10 cellular contexts compared by ENCODE assay signal in the genomic region with DNA sequence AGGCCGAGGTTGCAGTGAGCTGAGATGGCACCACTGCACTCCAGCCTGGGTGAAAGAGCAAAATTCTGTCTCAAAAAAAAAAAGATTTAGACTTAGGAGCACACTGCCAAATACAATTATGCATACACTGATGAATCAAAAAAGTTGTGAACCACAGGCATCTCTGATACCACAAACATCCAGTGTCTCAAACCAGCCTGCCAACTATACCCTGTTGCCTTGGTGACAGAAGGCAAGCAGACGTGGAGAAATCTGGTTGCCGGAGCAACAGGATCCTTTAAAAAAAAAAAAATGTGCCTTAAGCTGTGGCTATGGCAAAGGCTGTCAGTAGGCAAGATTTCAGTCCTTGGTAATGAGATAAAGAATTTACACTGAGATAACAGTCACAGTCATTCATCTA.
DNase-seq lines count a peak whose midpoint lies in the region; ATAC-seq, FAIRE-seq and TF ChIP-seq lines count a peak whose summit lies in the region.
"Had no signal": no experiment of that assay in that cellular context is flagged by ENCODE, and none has a peak within 500 bp of the region (broad histone marks: within the 10 kb centered on the region; RNA-seq: fewer than 3 reads in every experiment).

No MANE protein-coding gene starts in this region.

- H3K27ac ChIP-seq in gastroesophageal sphincter = peak overlapping the region in 3 of 4 donors; percentile 8 to 44 (median 34)

- H3K4me3 ChIP-seq in gastroesophageal sphincter = no peak overlapping the region

- H3K27ac Mint-ChIP-seq in progenitor cell of endocrine pancreas = no peak overlapping the region
- H3K27ac Mint-ChIP-seq: B cell; dendritic cell treated with granulocyte-macrophage colony-stimulating factor and Interleukin-4, amounts not matched to agents 40 ng/mL and 50 ng/mL, for 4 days had no signal

- no peak for ATAC-seq in gastroesophageal sphincter

- TF ChIP-seq CTCF in gastroesophageal sphincter (IDR thresholded peaks at IDR 0.05) (no peak), progenitor cell of endocrine pancreas (IDR thresholded peaks at IDR 0.05; ENCODE audit: unreplicated experiment) (no peak)

- no peaks in the 10 kb centered on the region for H3K9me3 ChIP-seq in gastroesophageal sphincter

- no peaks in the 10 kb centered on the region for H3K4me1 Mint-ChIP-seq in progenitor cell of endocrine pancreas (ENCODE audit: low read depth)

- FAIRE-seq in urothelium cell line (lab: Jason Lieb, UNC) = peak; percentile 35

- no peaks in the 10 kb centered on the region for H3K27me3 Mint-ChIP-seq in progenitor cell of endocrine pancreas
- H3K27me3 Mint-ChIP-seq: B cell; dendritic cell treated with granulocyte-macrophage colony-stimulating factor and Interleukin-4, amounts not matched to agents 40 ng/mL and 50 ng/mL, for 4 days had no signal

- H3K9me3 Mint-ChIP-seq in progenitor cell of endocrine pancreas (ENCODE audit: low read depth) = no peaks in the 10 kb centered on the region

- WGBS in gastroesophageal sphincter (ENCODE audit: low coverage in 1 of 2), 2 donors = 53 to 58% methylated on average over 2 to 3 of the region's 3 CpGs

- no peak overlapping the region for H3K4me3 Mint-ChIP-seq in progenitor cell of endocrine pancreas (ENCODE audit: low read depth)
- H3K4me3 Mint-ChIP-seq: B cell; dendritic cell treated with granulocyte-macrophage colony-stimulating factor and Interleukin-4, amounts not matched to agents 40 ng/mL and 50 ng/mL, for 4 days had no signal

- DNase-seq in NCI-H2196 (lab: John Stamatoyannopoulos, UW; ENCODE audit: unreplicated experiment) (peak; percentile 0), NCI-H2196 treated with DMSO at 0.1 percent for 48 hours (lab: John Stamatoyannopoulos, UW; ENCODE audit: unreplicated experiment) (no peak), T1000 (lab: John Stamatoyannopoulos, UW) (peak; percentile 71), urothelium cell line (ENCODE audit: low spot score) (peak; percentile 86), OCI-M2 (lab: John Stamatoyannopoulos, UW; ENCODE audit: unreplicated experiment) (no peak), SIG-M5 (lab: John Stamatoyannopoulos, UW) (no peak), progenitor cell of endocrine pancreas (ENCODE audit: low spot score, unreplicated experiment) (no peak)

- H3K36me3 ChIP-seq in gastroesophageal sphincter = no peaks in the 10 kb centered on the region

- TF ChIP-seq POLR2A in gastroesophageal sphincter (IDR thresholded peaks at IDR 0.05) = no peak

- no peak for TF ChIP-seq EP300 in gastroesophageal sphincter (IDR thresholded peaks at IDR 0.05)

- peaks cover 0 to 10% (median 0%) of the 10 kb centered on the region in 3 donors for H3K4me1 ChIP-seq in gastroesophageal sphincter

- no peaks in the 10 kb centered on the region for H3K36me3 Mint-ChIP-seq in progenitor cell of endocrine pancreas (ENCODE audit: insufficient read depth)

- no peaks in the 10 kb centered on the region for H3K27me3 ChIP-seq in gastroesophageal sphincter

Comparison
In these comparisons a context has a peak if more than half of its experiments do, and no peak if none do; other contexts are left out.
1. DNase-seq: peak in NCI-H2196 (single experiment), T1000 (single experiment) and urothelium cell line (single experiment); none in NCI-H2196 treated with DMSO at 0.1 percent for 48 hours (single experiment), OCI-M2 (single experiment), SIG-M5 (single experiment) and progenitor cell of endocrine pancreas (single experiment).